In genomic region chr5:89733772-89734171, GRCh38 we compare ENCODE assay signal across 14 cellular contexts.
"Had no signal": no experiment of that assay in that cellular context is flagged by ENCODE, and none has a peak within 500 bp of the region (broad histone marks: within the 10 kb centered on the region; RNA-seq: fewer than 3 reads in every experiment).

No MANE protein-coding gene starts in this region.

- H3K4me1 Mint-ChIP-seq: activated CD4-positive, alpha-beta T cell treated with anti-CD3 and anti-CD28 coated beads, Interleukin-2, amount 10 ng/mL, durations not matched to agents 7 days and 5 days; activated naive CD8-positive, alpha-beta T cell treated with anti-CD3 and anti-CD28 coated beads, Interleukin-2, amount 10 ng/mL, durations not matched to agents 7 days and 5 days; central memory CD8-positive, alpha-beta T cell; neural crest cell; stimulated activated effector memory CD8-positive, alpha-beta T cell treated with anti-CD3 and anti-CD28 coated beads, Interleukin-12 subunit alpha, Interleukin-12 subunit beta, amount 100 ng/mL, for 72 hours had no signal

- H3K27ac Mint-ChIP-seq: activated CD4-positive, alpha-beta T cell treated with anti-CD3 and anti-CD28 coated beads, Interleukin-2, amount 10 ng/mL, durations not matched to agents 7 days and 5 days; activated naive CD8-positive, alpha-beta T cell treated with anti-CD3 and anti-CD28 coated beads, Interleukin-2, amount 10 ng/mL, durations not matched to agents 7 days and 5 days; stimulated activated effector memory CD8-positive, alpha-beta T cell treated with anti-CD3 and anti-CD28 coated beads, Interleukin-12 subunit alpha, Interleukin-12 subunit beta, amount 100 ng/mL, for 72 hours had no signal

- H3K27ac ChIP-seq: brain microvascular endothelial cell, coronary artery, pancreas, thoracic aorta had no signal

- DNase-seq: activated CD4-positive, alpha-beta T cell treated with anti-CD3 and anti-CD28 coated beads, Interleukin-2, amount 10 ng/mL, durations not matched to agents 7 days and 5 days; activated CD8-positive, alpha-beta memory T cell treated with anti-CD3 and anti-CD28 coated beads, Interleukin-2, amount 50 U/mL, for 48 hours; activated naive CD8-positive, alpha-beta T cell treated with anti-CD3 and anti-CD28 coated beads, Interleukin-2, amount 10 ng/mL, durations not matched to agents 7 days and 5 days; brain microvascular endothelial cell; foreskin melanocyte; kidney; left ventricle myocardium superior; pancreas; stimulated activated CD4-positive, alpha-beta T cell treated with anti-CD3 and anti-CD28 coated beads, Interleukin-12 subunit alpha, Interleukin-12 subunit beta, amount 100 ng/mL, for 4 hours had no signal

- H3K9me3 Mint-ChIP-seq: activated CD4-positive, alpha-beta T cell treated with anti-CD3 and anti-CD28 coated beads, Interleukin-2, amount 10 ng/mL, durations not matched to agents 7 days and 5 days; activated naive CD8-positive, alpha-beta T cell treated with anti-CD3 and anti-CD28 coated beads, Interleukin-2, amount 10 ng/mL, durations not matched to agents 7 days and 5 days had no signal

- ATAC-seq: left ventricle myocardium superior; stimulated activated effector memory CD8-positive, alpha-beta T cell treated with anti-CD3 and anti-CD28 coated beads, Interleukin-12 subunit alpha, Interleukin-12 subunit beta, amount 100 ng/mL, for 72 hours had no signal

- H3K27me3 ChIP-seq: brain microvascular endothelial cell, pancreas had no signal

- H3K4me3 Mint-ChIP-seq: activated CD4-positive, alpha-beta T cell treated with anti-CD3 and anti-CD28 coated beads, Interleukin-2, amount 10 ng/mL, durations not matched to agents 7 days and 5 days; activated naive CD8-positive, alpha-beta T cell treated with anti-CD3 and anti-CD28 coated beads, Interleukin-2, amount 10 ng/mL, durations not matched to agents 7 days and 5 days; central memory CD8-positive, alpha-beta T cell; neural crest cell; stimulated activated effector memory CD8-positive, alpha-beta T cell treated with anti-CD3 and anti-CD28 coated beads, Interleukin-12 subunit alpha, Interleukin-12 subunit beta, amount 100 ng/mL, for 72 hours had no signal

- H3K27me3 Mint-ChIP-seq: activated CD4-positive, alpha-beta T cell treated with anti-CD3 and anti-CD28 coated beads, Interleukin-2, amount 10 ng/mL, durations not matched to agents 7 days and 5 days; activated naive CD8-positive, alpha-beta T cell treated with anti-CD3 and anti-CD28 coated beads, Interleukin-2, amount 10 ng/mL, durations not matched to agents 7 days and 5 days; central memory CD8-positive, alpha-beta T cell had no signal

- H3K36me3 Mint-ChIP-seq: activated naive CD8-positive, alpha-beta T cell treated with anti-CD3 and anti-CD28 coated beads, Interleukin-2, amount 10 ng/mL, durations not matched to agents 7 days and 5 days; stimulated activated effector memory CD8-positive, alpha-beta T cell treated with anti-CD3 and anti-CD28 coated beads, Interleukin-12 subunit alpha, Interleukin-12 subunit beta, amount 100 ng/mL, for 72 hours had no signal
